8 cellular contexts compared by ENCODE assay signal in genomic region chr10:10032991-10033390, GRCh38.
"Had no signal": no experiment of that assay in that cellular context is flagged by ENCODE, and none has a peak within 500 bp of the region (broad histone marks: within the 10 kb centered on the region; RNA-seq: fewer than 3 reads in every experiment).

No MANE protein-coding gene starts in this region.

- FAIRE-seq: H1, H54, HepG2, HTR-8/SVneo had no signal

- H3K4me3 ChIP-seq: GM23338 had no signal

- ATAC-seq: GM23338, HepG2 had no signal

- DNase-seq: H9, HCEC 1CT, KBM-7 had no signal
